ENCODE assay signal across 21 cellular contexts in genomic region chr2:8391126-8391525, GRCh38.
"Had no signal": no experiment of that assay in that cellular context is flagged by ENCODE, and none has a peak within 500 bp of the region (broad histone marks: within the 10 kb centered on the region; RNA-seq: fewer than 3 reads in every experiment).

No MANE protein-coding gene starts in this region.

- H3K27ac ChIP-seq: coronary artery, dorsolateral prefrontal cortex, heart left ventricle, left lung, lower lobe of right lung, pancreas, tibial artery, upper lobe of left lung, uterus had no signal

- H3K9me3 Mint-ChIP-seq: memory B cell, natural killer cell had no signal

- H3K9me3 ChIP-seq: left lung, lower lobe of right lung, pancreas, tibial artery, upper lobe of left lung, uterus had no signal

- H3K4me3 Mint-ChIP-seq: immature natural killer cell, memory B cell, mesothelial cell of epicardium, natural killer cell, neural crest cell had no signal

- H3K4me1 Mint-ChIP-seq: memory B cell had no signal

- H3K4me1 ChIP-seq: lower lobe of right lung, tibial artery, upper lobe of left lung, uterus had no signal

- H3K36me3 Mint-ChIP-seq: memory B cell, mesothelial cell of epicardium, natural killer cell had no signal

- H3K36me3 ChIP-seq: heart left ventricle, left lung, lower lobe of right lung, pancreas, tibial artery, upper lobe of left lung, uterus had no signal

- H3K27me3 ChIP-seq: dorsolateral prefrontal cortex, heart left ventricle, left lung, pancreas, tibial artery, upper lobe of left lung, uterus had no signal

- H3K27ac Mint-ChIP-seq: memory B cell, mesothelial cell of epicardium, natural killer cell had no signal

- H3K4me3 ChIP-seq: coronary artery, dorsolateral prefrontal cortex, heart left ventricle, left lung, lower lobe of right lung, pancreas, tibial artery, upper lobe of left lung, uterus had no signal

- DNase-seq: dorsolateral prefrontal cortex; effector CD8-positive, alpha-beta T cell; heart left ventricle; hippocampal formation; immature natural killer cell; left lung; lower lobe of right lung; natural killer cell; nucleus accumbens; pancreas; right cardiac atrium; small intestine; stimulated activated CD4-positive, alpha-beta T cell treated with anti-CD3 and anti-CD28 coated beads, Interleukin-12 subunit alpha, Interleukin-12 subunit beta, amount 100 ng/mL, for 4 hours; stimulated activated naive CD4-positive, alpha-beta T cell treated with Interleukin-2 at 50 U/mL for 16 hours; tibial artery; uterus had no signal
